In genomic region chr21:44785620-44786344, GRCh38 we compare ENCODE assay signal across 15 cellular contexts. TPM values are rescaled to one million over a fixed set of nuclear protein-coding genes. Genes with fewer than 3 reads are reported as not detected.
A peak's percentile ranks its signal among the peaks of the same experiment; 100 is the strongest.
DNase-seq lines count a peak whose midpoint lies in the region; ATAC-seq, FAIRE-seq and TF ChIP-seq lines count a peak whose summit lies in the region.
"Had no signal": no experiment of that assay in that cellular context is flagged by ENCODE, and none has a peak within 500 bp of the region (broad histone marks: within the 10 kb centered on the region; RNA-seq: fewer than 3 reads in every experiment).

No MANE protein-coding gene starts in this region.

- no peak overlapping the region for H3K18ac ChIP-seq in H9 (ENCODE audit: insufficient read length, low read depth, low read length)

- H4K20me1 ChIP-seq in H9 (ENCODE audit: control insufficient read depth, insufficient read depth, insufficient read length), result no peaks in the 10 kb centered on the region
- peaks cover 78% of the 10 kb centered on the region for H4K20me1 ChIP-seq in astrocyte (ENCODE audit: insufficient read depth, low read length)

- H3K14ac ChIP-seq in H9 (ENCODE audit: insufficient read depth, low read length), result no peak overlapping the region

- no peaks in the 10 kb centered on the region for H3K23me2 ChIP-seq in H9 (ENCODE audit: insufficient read length, low read depth, low read length, poor library complexity, severe bottlenecking)

- H3K79me2 ChIP-seq in H9 (ENCODE audit: insufficient read depth, low read length), result peaks cover 15% of the 10 kb centered on the region; the same call in 1 of the 2 replicates
- peaks cover 89% of the 10 kb centered on the region for H3K79me2 ChIP-seq in astrocyte (ENCODE audit: insufficient read depth, low read length)

- no peak for FAIRE-seq in astrocyte (lab: Jason Lieb, UNC)
- FAIRE-seq: endometrium, GM12891 had no signal

- H3K36me3 Mint-ChIP-seq in H9 (ENCODE audit: insufficient read depth in 1 of 3, low read depth in 3 of 3) (peaks cover 35 to 58% (median 40%) of the 10 kb centered on the region in 3 experiments; a peak in 6 of 7 replicates), astrocyte (ENCODE audit: low read depth, unreplicated experiment) (peaks cover 18% of the 10 kb centered on the region)

- no peak for ATAC-seq in GM21737 (IDR thresholded peaks at IDR 0.05; ENCODE audit: unreplicated experiment)
- no peak for ATAC-seq in mucosa of descending colon

- H3K27ac Mint-ChIP-seq in H9, result peak overlapping the region in 2 of 3 experiments; percentile 7 to 72; a peak in 3 of 7 replicates
- H3K27ac Mint-ChIP-seq in astrocyte (ENCODE audit: unreplicated experiment), result no peak overlapping the region

- H3K23ac ChIP-seq in H9 (ENCODE audit: insufficient read length, low read depth, low read length), result no peak overlapping the region

- H3K9me3 ChIP-seq in H9 (ENCODE audit: control insufficient read depth, low read depth, low read length), result no peaks in the 10 kb centered on the region
- H3K9me3 ChIP-seq in astrocyte (ENCODE audit: insufficient read depth, low read depth, low read length), result no peaks in the 10 kb centered on the region
- no peaks in the 10 kb centered on the region for H3K9me3 ChIP-seq in prostate gland
- H3K9me3 ChIP-seq in mucosa of descending colon, result no peaks in the 10 kb centered on the region
- H3K9me3 ChIP-seq: HAP-1, stomach had no signal

- H3K9ac ChIP-seq in H9 (ENCODE audit: extremely low read depth, insufficient read length, low read length), result no peak overlapping the region
- H3K9ac ChIP-seq in astrocyte (ENCODE audit: low read length), result no peak overlapping the region

- no peak overlapping the region for H4K91ac ChIP-seq in H9 (ENCODE audit: insufficient read length, low read depth, low read length)

- H3K79me1 ChIP-seq in H9 (ENCODE audit: insufficient read depth, low read depth, low read length, poor library complexity, severe bottlenecking), result peaks cover 9% of the 10 kb centered on the region

- H2AK5ac ChIP-seq in H9 (ENCODE audit: insufficient read length, low read length), result no peak overlapping the region

- no peak overlapping the region for H3K56ac ChIP-seq in H9 (ENCODE audit: insufficient read length, low read depth, low read length)

- intact Hi-C loops in prostate gland (cut with DNase I) (no loop called here), mucosa of descending colon (cut with DNase I, micrococcal nuclease) (no loop called here)

- H3K27me3 Mint-ChIP-seq in H9 (ENCODE audit: low read depth) (no peaks in the 10 kb centered on the region), astrocyte (ENCODE audit: low read depth, unreplicated experiment) (no peaks in the 10 kb centered on the region)

- H3K9me3 Mint-ChIP-seq in H9 (no peaks in the 10 kb centered on the region; a peak in 1 of 5 replicates), astrocyte (ENCODE audit: unreplicated experiment) (no peaks in the 10 kb centered on the region)

- H2AFZ ChIP-seq in H9 (ENCODE audit: low read length), result no peak overlapping the region
- no peak overlapping the region for H2AFZ ChIP-seq in astrocyte (ENCODE audit: low read depth, low read length)

- WGBS in H9 (ENCODE audit: extremely low coverage, insufficient read length, low lambda C conversion rate), result no CpG with 5 or more reads among the region's 14 CpGs
- 29% methylated on average over 14 of the region's 14 CpGs for WGBS in prostate gland

- no peak overlapping the region for H3T11ph ChIP-seq in H9 (ENCODE audit: low read length)

- H2BK15ac ChIP-seq in H9 (ENCODE audit: low read depth, low read length), result no peak overlapping the region

- H2BK120ac ChIP-seq in H9 (ENCODE audit: low read depth, low read length, poor library complexity, severe bottlenecking), result no peak overlapping the region

- H3K36me3 ChIP-seq in astrocyte (ENCODE audit: insufficient read depth, low read length), result peaks cover 6% of the 10 kb centered on the region
- no peaks in the 10 kb centered on the region for H3K36me3 ChIP-seq in prostate gland
- no peaks in the 10 kb centered on the region for H3K36me3 ChIP-seq in mucosa of descending colon (ENCODE audit: low read depth)

- no peak overlapping the region for H4K5ac ChIP-seq in H9 (ENCODE audit: insufficient read length, low read depth, low read length)

- H3K4me1 ChIP-seq in H9 (ENCODE audit: insufficient read depth, low read length) (no peaks in the 10 kb centered on the region), astrocyte (ENCODE audit: insufficient read depth, low read length) (no peaks in the 10 kb centered on the region), prostate gland (replicated peaks) (no peaks in the 10 kb centered on the region), mucosa of descending colon (ENCODE audit: low read depth) (no peaks in the 10 kb centered on the region)
- H3K4me1 ChIP-seq: HAP-1 had no signal

- no peak overlapping the region for H3K4me3 ChIP-seq in astrocyte (ENCODE audit: insufficient read depth, low read depth, low read length)
- H3K4me3 ChIP-seq in prostate gland, result no peak overlapping the region
- H3K4me3 ChIP-seq in mucosa of descending colon, result no peak overlapping the region
- H3K4me3 ChIP-seq: HAP-1, stomach had no signal

- TF ChIP-seq POLR2A in prostate gland (IDR thresholded peaks at IDR 0.05), result no peak

- H3K27ac ChIP-seq in H9 (ENCODE audit: insufficient read length, low read depth, low read length) (no peak overlapping the region), astrocyte (ENCODE audit: low read depth, low read length) (no peak overlapping the region), prostate gland (peak overlapping the region; percentile 3 to 34)
- H3K27ac ChIP-seq: stomach, WERI-Rb-1 had no signal

- no peak overlapping the region for H2BK12ac ChIP-seq in H9 (ENCODE audit: insufficient read length, low read depth, low read length)

- H3K4me2 ChIP-seq in H9 (ENCODE audit: insufficient read depth, insufficient read length, low read length) (no peak overlapping the region), astrocyte (ENCODE audit: low read length) (no peak overlapping the region)

- no peaks in the 10 kb centered on the region for H3K27me3 ChIP-seq in H9 (ENCODE audit: insufficient read depth, low read length)
- H3K27me3 ChIP-seq in astrocyte (ENCODE audit: insufficient read depth, low read length), result no peaks in the 10 kb centered on the region
- no peaks in the 10 kb centered on the region for H3K27me3 ChIP-seq in prostate gland (replicated peaks; ENCODE audit: insufficient read depth)
- H3K27me3 ChIP-seq: stomach had no signal

- H3K4me3 Mint-ChIP-seq in H9, result no peak overlapping the region
- no peak overlapping the region for H3K4me3 Mint-ChIP-seq in astrocyte (ENCODE audit: unreplicated experiment)

- no peaks in the 10 kb centered on the region for H3K4me1 Mint-ChIP-seq in H9
- H3K4me1 Mint-ChIP-seq in astrocyte (ENCODE audit: low read depth, unreplicated experiment), result no peaks in the 10 kb centered on the region

- H4K8ac ChIP-seq in H9 (replicated peaks; ENCODE audit: insufficient read length, low read depth, low read length), result no peak overlapping the region

- DNase-seq in H9 (no peak), NCI-H2107 treated with DMSO at 0.1 percent for 48 hours (lab: John Stamatoyannopoulos, UW; ENCODE audit: unreplicated experiment) (peak; percentile 90), astrocyte (ENCODE audit: low read depth) (peak; percentile 70), prostate gland (ENCODE audit: low spot score) (peak; percentile 38), hepatic stellate cell (ENCODE audit: low spot score) (no peak), mucosa of descending colon (no peak)
- DNase-seq: anterior cingulate cortex, mesendoderm, NCI-H2081 treated with DMSO at 0.1 percent for 48 hours, stomach, WERI-Rb-1 had no signal

- no peak for TF ChIP-seq CTCF in H9 (conservative IDR thresholded peaks at IDR 0.05)
- TF ChIP-seq CTCF in astrocyte (IDR thresholded peaks at IDR 0.05; ENCODE audit: insufficient read depth, low read depth, low read length), result no peak
- no peak for TF ChIP-seq CTCF in prostate gland (IDR thresholded peaks at IDR 0.05)
- no peak for TF ChIP-seq CTCF in mucosa of descending colon (IDR thresholded peaks at IDR 0.05)

- no peak overlapping the region for H2BK5ac ChIP-seq in H9 (ENCODE audit: insufficient read length, low read length)

- H3K4ac ChIP-seq in H9 (ENCODE audit: low read depth, low read length), result no peak overlapping the region

- no peak overlapping the region for H2BK20ac ChIP-seq in H9 (ENCODE audit: low read depth, low read length, poor library complexity, severe bottlenecking)

RNA-seq across cellular contexts. Expression of gene UBE2G2, which starts 15.8 kb away (rescaled TPM):
- total RNA-seq in H9 (2021) (106 and 121 TPM in 2 replicates), astrocyte (63.8 and 74.5 TPM in 2 replicates), prostate gland (10 to 100 TPM; 46.9 to 75.7 TPM), mucosa of descending colon (10 to 100 TPM; 64.2 to 85.4 (median 66.8) TPM)

RNA-seq across cellular contexts. Expression of gene SUMO3, which starts 32.1 kb away (rescaled TPM):
- total RNA-seq in H9 (2021) (82.9 and 85.7 TPM in 2 replicates), astrocyte (72.7 and 83.5 TPM in 2 replicates), prostate gland (10 to 100 TPM; 78.3 to 92.2 TPM), mucosa of descending colon (10 to 100 TPM; 68.9 to 76.9 (median 69.4) TPM)

Comparison
In these comparisons a context has a peak if more than half of its experiments do, and no peak if none do; other contexts are left out.
1. DNase-seq: peak in NCI-H2107 treated with DMSO at 0.1 percent for 48 hours (single experiment), astrocyte (single experiment) and prostate gland (single experiment); none in H9 (single experiment), hepatic stellate cell (single experiment) and mucosa of descending colon (0 of 3).
2. H3K27ac ChIP-seq: peak in prostate gland (2 of 2); none in H9 (single experiment) and astrocyte (single experiment).